ENCODE assay signal across 8 cellular contexts in genomic region chr7:135645296-135645904, GRCh38. TPM values are rescaled to one million over a fixed set of nuclear protein-coding genes. Genes with fewer than 3 reads are reported as not detected.
DNase-seq lines count a peak whose midpoint lies in the region; ATAC-seq and TF ChIP-seq lines count a peak whose summit lies in the region.

No MANE protein-coding gene starts in this region.

- peak; percentile 52 for TF ChIP-seq CTCF in AG04449 (IDR thresholded peaks at IDR 0.05; ENCODE audit: insufficient read depth, low read length, missing control alignments)
- peak; percentile 53 for TF ChIP-seq CTCF in GM12865 (IDR thresholded peaks at IDR 0.05; ENCODE audit: insufficient read depth, low read depth, low read length, missing control alignments)
- TF ChIP-seq CTCF in WERI-Rb-1 (IDR thresholded peaks at IDR 0.05; ENCODE audit: low read depth, low read length): peak; percentile 37; the same call in 1 of the 2 replicates
- TF ChIP-seq CTCF in heart left ventricle (IDR thresholded peaks at IDR 0.05): peak; percentile 56 to 79 (median 70)
- peak; percentile 66 for TF ChIP-seq CTCF in smooth muscle cell (IDR thresholded peaks at IDR 0.05; ENCODE audit: borderline replicate concordance, insufficient read depth, poor library complexity, severe bottlenecking)

- POLR2A ChIA-PET in AG04449 (lab: Yijun Ruan, JAX): no interaction called here
- POLR2A ChIA-PET in activated CD4-positive, alpha-beta memory T cell treated with anti-CD3 and anti-CD28 coated beads, Interleukin-2, amount 10 ng/mL, durations not matched to agents 7 days and 5 days (lab: Charles Lee): interaction anchor here (1.2 to 1.8 kb wide), 2 partner anchors 17 to 18 kb away, joined by 3 to 4 read pairs; partner anchors contain the start of gene STMP1

- H3K27ac ChIP-seq in WERI-Rb-1: peak overlapping the region; percentile 18; the same call in 1 of the 2 replicates
- no peak overlapping the region for H3K27ac ChIP-seq in heart left ventricle
- H3K27ac ChIP-seq in smooth muscle cell (ENCODE audit: low read depth): no peak overlapping the region

- DNase-seq in AG04449 (ENCODE audit: low read depth, low spot score) (no peak), GM12865 (ENCODE audit: low read depth) (peak; percentile 47), NCI-H1105 treated with DMSO at 0.1 percent for 48 hours (lab: John Stamatoyannopoulos, UW) (peak; percentile 45), WERI-Rb-1 (no peak), heart left ventricle (no peak), smooth muscle cell (lab: John Stamatoyannopoulos, UW; ENCODE audit: unreplicated experiment) (no peak)
- no peak for DNase-seq in activated CD4-positive, alpha-beta memory T cell treated with anti-CD3 and anti-CD28 coated beads, Interleukin-2, amount 10 ng/mL, durations not matched to agents 7 days and 5 days

- peaks cover 54% of the 10 kb centered on the region for H3K36me3 Mint-ChIP-seq in activated CD4-positive, alpha-beta memory T cell treated with anti-CD3 and anti-CD28 coated beads, Interleukin-2, amount 10 ng/mL, durations not matched to agents 7 days and 5 days (ENCODE audit: low read depth)
- H3K36me3 Mint-ChIP-seq in stimulated activated memory B cell treated with anti-CD40 and anti-IgM and Interleukin-4, amounts not matched to agents 10 μg/mL and 1 μg/mL and 100 μg/mL, for 72 hours: peaks cover 49% of the 10 kb centered on the region

- no peak overlapping the region for H3K27ac Mint-ChIP-seq in activated CD4-positive, alpha-beta memory T cell treated with anti-CD3 and anti-CD28 coated beads, Interleukin-2, amount 10 ng/mL, durations not matched to agents 7 days and 5 days
- H3K27ac Mint-ChIP-seq in stimulated activated memory B cell treated with anti-CD40 and anti-IgM and Interleukin-4, amounts not matched to agents 10 μg/mL and 1 μg/mL and 100 μg/mL, for 72 hours: no peak overlapping the region

- H3K36me3 ChIP-seq in WERI-Rb-1: peaks cover 73% of the 10 kb centered on the region
- H3K36me3 ChIP-seq in heart left ventricle: peaks cover 0 to 89% (median 73%) of the 10 kb centered on the region in 9 donors
- peaks cover 10% of the 10 kb centered on the region for H3K36me3 ChIP-seq in smooth muscle cell (ENCODE audit: low read depth)

- no peak for TF ChIP-seq POLR2A in heart left ventricle (IDR thresholded peaks at IDR 0.05)

- H3K4me3 ChIP-seq in AG04449 (ENCODE audit: low read depth, low read length): no peak overlapping the region
- H3K4me3 ChIP-seq in GM12865 (ENCODE audit: low read depth, low read length): no peak overlapping the region
- H3K4me3 ChIP-seq in WERI-Rb-1 (ENCODE audit: low read depth, low read length): no peak overlapping the region
- H3K4me3 ChIP-seq in heart left ventricle: no peak overlapping the region
- no peak overlapping the region for H3K4me3 ChIP-seq in smooth muscle cell

- no peak overlapping the region for H3K4me3 Mint-ChIP-seq in activated CD4-positive, alpha-beta memory T cell treated with anti-CD3 and anti-CD28 coated beads, Interleukin-2, amount 10 ng/mL, durations not matched to agents 7 days and 5 days
- no peak overlapping the region for H3K4me3 Mint-ChIP-seq in stimulated activated memory B cell treated with anti-CD40 and anti-IgM and Interleukin-4, amounts not matched to agents 10 μg/mL and 1 μg/mL and 100 μg/mL, for 72 hours

- no peaks in the 10 kb centered on the region for H3K9me3 Mint-ChIP-seq in activated CD4-positive, alpha-beta memory T cell treated with anti-CD3 and anti-CD28 coated beads, Interleukin-2, amount 10 ng/mL, durations not matched to agents 7 days and 5 days
- H3K9me3 Mint-ChIP-seq in stimulated activated memory B cell treated with anti-CD40 and anti-IgM and Interleukin-4, amounts not matched to agents 10 μg/mL and 1 μg/mL and 100 μg/mL, for 72 hours: no peaks in the 10 kb centered on the region

- peaks cover 0 to 2% (median 0%) of the 10 kb centered on the region in 12 donors for H3K4me1 ChIP-seq in heart left ventricle
- H3K4me1 ChIP-seq in smooth muscle cell (ENCODE audit: low read depth): no peaks in the 10 kb centered on the region

- H3K9me3 ChIP-seq in WERI-Rb-1 (ENCODE audit: severe bottlenecking) (no peaks in the 10 kb centered on the region), heart left ventricle (no peaks in the 10 kb centered on the region), smooth muscle cell (replicated peaks; ENCODE audit: low read depth) (no peaks in the 10 kb centered on the region)

- 39 to 44% (median 43%) methylated on average over 6 of the region's 6 CpGs for WGBS in heart left ventricle, 4 donors
- 66% methylated on average over 6 of the region's 6 CpGs for WGBS in smooth muscle cell (ENCODE audit: low lambda C conversion rate)

- H3K27me3 ChIP-seq in WERI-Rb-1 (ENCODE audit: insufficient read depth, low read depth, severe bottlenecking) (no peaks in the 10 kb centered on the region), heart left ventricle (no peaks in the 10 kb centered on the region), smooth muscle cell (ENCODE audit: low read depth) (no peaks in the 10 kb centered on the region)

- H3K79me2 ChIP-seq in smooth muscle cell (ENCODE audit: low read depth): no peaks in the 10 kb centered on the region

- no peaks in the 10 kb centered on the region for H3F3A ChIP-seq in smooth muscle cell (ENCODE audit: low read depth)

- intact Hi-C loops in heart left ventricle (cut with DNase I): loop anchor here in 7 of 10 donors (2.0 to 10.0 kb wide), 5 partner anchors 131 to 369 kb away; partner anchors contain the start of gene CNOT4 (in 1 of the 7)

- CTCF ChIA-PET in AG04449 (lab: Yijun Ruan, JAX): interaction anchor here (0.8 to 14.1 kb wide), 41 partner anchors 8 to 977 kb away, joined by 3 to 346 read pairs (median 4); partner anchors contain the start of gene STMP1
- CTCF ChIA-PET in activated CD4-positive, alpha-beta memory T cell treated with anti-CD3 and anti-CD28 coated beads, Interleukin-2, amount 10 ng/mL, durations not matched to agents 7 days and 5 days (lab: Charles Lee): interaction anchor here (0.8 to 4.3 kb wide), 25 partner anchors 8 to 384 kb away, joined by 3 to 48 read pairs (median 5); partner anchors contain the start of gene STMP1

- ATAC-seq in heart left ventricle: peak in 3 of 4 donors; percentile 51 to 70 (median 62)
- ATAC-seq in stimulated activated memory B cell treated with anti-CD40 and anti-IgM and Interleukin-4, amounts not matched to agents 10 μg/mL and 1 μg/mL and 100 μg/mL, for 72 hours: no peak

- H3K9ac ChIP-seq in smooth muscle cell (ENCODE audit: low read depth): no peak overlapping the region

- no peak overlapping the region for H3K4me2 ChIP-seq in smooth muscle cell

- no peaks in the 10 kb centered on the region for H3K27me3 Mint-ChIP-seq in activated CD4-positive, alpha-beta memory T cell treated with anti-CD3 and anti-CD28 coated beads, Interleukin-2, amount 10 ng/mL, durations not matched to agents 7 days and 5 days
- H3K27me3 Mint-ChIP-seq in stimulated activated memory B cell treated with anti-CD40 and anti-IgM and Interleukin-4, amounts not matched to agents 10 μg/mL and 1 μg/mL and 100 μg/mL, for 72 hours: no peaks in the 10 kb centered on the region

- H4K20me1 ChIP-seq in smooth muscle cell (ENCODE audit: low read depth): no peaks in the 10 kb centered on the region

- no peaks in the 10 kb centered on the region for H3K4me1 Mint-ChIP-seq in activated CD4-positive, alpha-beta memory T cell treated with anti-CD3 and anti-CD28 coated beads, Interleukin-2, amount 10 ng/mL, durations not matched to agents 7 days and 5 days
- no peaks in the 10 kb centered on the region for H3K4me1 Mint-ChIP-seq in stimulated activated memory B cell treated with anti-CD40 and anti-IgM and Interleukin-4, amounts not matched to agents 10 μg/mL and 1 μg/mL and 100 μg/mL, for 72 hours

- no peak overlapping the region for H2AFZ ChIP-seq in smooth muscle cell (ENCODE audit: low read depth)

RNA-seq across cellular contexts. Expression of gene STMP1, which starts 16.9 kb away (rescaled TPM):
- 10 to 100 TPM; 14.7 to 34.7 (median 29.2) TPM for total RNA-seq in heart left ventricle
- polyA plus RNA-seq in heart left ventricle: 10 to 100 TPM; 27.0 to 34.4 TPM
- 26.6 and 28.7 TPM in 2 replicates for total RNA-seq in smooth muscle cell
- polyA plus RNA-seq in smooth muscle cell: 72.1 and 76.8 TPM in 2 replicates
- 10 to 100 TPM; 19.7 to 20.5 TPM for total RNA-seq in activated CD4-positive, alpha-beta memory T cell treated with anti-CD3 and anti-CD28 coated beads, Interleukin-2, amount 10 ng/mL, durations not matched to agents 7 days and 5 days

Comparison
In these comparisons a context has a peak if more than half of its experiments do, and no peak if none do; other contexts are left out.
1. DNase-seq: peak in GM12865 (single experiment) and NCI-H1105 treated with DMSO at 0.1 percent for 48 hours (single experiment); none in AG04449 (single experiment), WERI-Rb-1 (single experiment), heart left ventricle (0 of 5), smooth muscle cell (single experiment) and activated CD4-positive, alpha-beta memory T cell treated with anti-CD3 and anti-CD28 coated beads, Interleukin-2, amount 10 ng/mL, durations not matched to agents 7 days and 5 days (single experiment).
2. Peak in every context shown above with its lines, with median percentiles within 50 percentile points of each other: CTCF ChIP-seq.